Comparison of ENCODE assay signal across 8 cellular contexts in the genomic region with DNA sequence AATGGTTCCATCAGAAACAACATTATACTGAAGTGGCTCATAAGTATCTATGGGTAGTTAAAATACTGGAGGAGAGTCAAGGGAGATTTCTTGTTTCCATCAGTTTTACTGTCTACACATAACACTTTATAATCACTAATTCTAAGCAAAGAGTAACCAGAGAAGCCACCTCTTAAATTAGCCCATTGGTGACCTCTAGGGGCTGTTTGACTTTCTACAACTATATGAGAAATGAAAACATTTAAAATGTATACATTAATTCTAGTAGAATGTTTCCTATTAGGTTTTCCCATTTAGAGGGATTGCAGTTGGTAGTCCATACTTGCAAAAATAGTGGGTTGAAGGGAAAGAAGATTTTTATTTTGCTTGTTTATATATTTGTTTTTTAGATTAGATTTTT.
A peak's percentile ranks its signal among the peaks of the same experiment; 100 is the strongest.
DNase-seq lines count a peak whose midpoint lies in the region; ATAC-seq and TF ChIP-seq lines count a peak whose summit lies in the region.

No MANE protein-coding gene starts in this region.

- DNase-seq in DMS53 treated with DMSO at 0.1 percent for 48 hours (lab: John Stamatoyannopoulos, UW; ENCODE audit: unreplicated experiment) (peak; percentile 73), NCI-H446 (lab: John Stamatoyannopoulos, UW) (peak; percentile 55 to 65), epithelial cell of esophagus (ENCODE audit: low read depth) (peak; percentile 47), body of pancreas (no peak), NCI-H187 (lab: John Stamatoyannopoulos, UW) (no peak)
- no peak for DNase-seq in activated CD4-positive, alpha-beta T cell treated with anti-CD3 and anti-CD28 coated beads for 36 hours

- no peak overlapping the region for H3K27ac Mint-ChIP-seq in activated CD4-positive, alpha-beta T cell treated with anti-CD3 and anti-CD28 coated beads for 36 hours

- TF ChIP-seq POLR2A in body of pancreas (IDR thresholded peaks at IDR 0.05) = no peak

- peak; percentile 54 for TF ChIP-seq CTCF in epithelial cell of esophagus (IDR thresholded peaks at IDR 0.05; ENCODE audit: insufficient read depth, low read depth, low read length, missing control alignments)
- TF ChIP-seq CTCF in body of pancreas (IDR thresholded peaks at IDR 0.05) = peak in 3 of 7 experiments; percentile 14 to 29 (median 24)

- H3K9me3 Mint-ChIP-seq in activated CD4-positive, alpha-beta T cell treated with anti-CD3 and anti-CD28 coated beads for 36 hours (ENCODE audit: low read depth) = no peaks in the 10 kb centered on the region

- H3K9me3 ChIP-seq in body of pancreas = no peaks in the 10 kb centered on the region

- H3K36me3 ChIP-seq in body of pancreas (replicated peaks in 1 of 2; ENCODE audit: insufficient read depth in 1 of 2, low read depth in 2 of 2) = no peaks in the 10 kb centered on the region

- intact Hi-C loops in body of pancreas (cut with DNase I) = no loop called here
- intact Hi-C loops in activated CD4-positive, alpha-beta T cell treated with anti-CD3 and anti-CD28 coated beads for 36 hours (cut with DNase I, micrococcal nuclease) = loop anchor here (1.0 to 2.0 kb wide), 3 partner anchors 441 to 585 kb away; no protein-coding TSS in a partner anchor

- H3K27me3 Mint-ChIP-seq in activated CD4-positive, alpha-beta T cell treated with anti-CD3 and anti-CD28 coated beads for 36 hours = no peaks in the 10 kb centered on the region

- H3K4me1 ChIP-seq in body of pancreas = no peaks in the 10 kb centered on the region

- CTCF ChIA-PET in activated CD4-positive, alpha-beta T cell treated with anti-CD3 and anti-CD28 coated beads for 36 hours (lab: Charles Lee) = interaction anchor here (0.6 to 1.2 kb wide), 2 partner anchors 586 kb away, joined by 4 read pairs; no protein-coding TSS in a partner anchor

- no peak overlapping the region for H3K27ac ChIP-seq in body of pancreas

- no peak overlapping the region for H3K4me3 ChIP-seq in epithelial cell of esophagus (ENCODE audit: low read length)
- no peak overlapping the region for H3K4me3 ChIP-seq in body of pancreas

- H3K4me3 Mint-ChIP-seq in activated CD4-positive, alpha-beta T cell treated with anti-CD3 and anti-CD28 coated beads for 36 hours = no peak overlapping the region

- ATAC-seq in GM21723 (IDR thresholded peaks at IDR 0.05; ENCODE audit: unreplicated experiment) = peak; percentile 55
- ATAC-seq in body of pancreas = no peak
- no peak for ATAC-seq in activated CD4-positive, alpha-beta T cell treated with anti-CD3 and anti-CD28 coated beads for 36 hours
- no peak for ATAC-seq in HG02840 (IDR thresholded peaks at IDR 0.05; ENCODE audit: low FRiP score, unreplicated experiment)

- H3K36me3 Mint-ChIP-seq in activated CD4-positive, alpha-beta T cell treated with anti-CD3 and anti-CD28 coated beads for 36 hours (ENCODE audit: low read depth) = no peaks in the 10 kb centered on the region

- H3K27me3 ChIP-seq in body of pancreas = no peaks in the 10 kb centered on the region

- no peaks in the 10 kb centered on the region for H3K4me1 Mint-ChIP-seq in activated CD4-positive, alpha-beta T cell treated with anti-CD3 and anti-CD28 coated beads for 36 hours

- POLR2A ChIA-PET in activated CD4-positive, alpha-beta T cell treated with anti-CD3 and anti-CD28 coated beads for 36 hours (lab: Charles Lee) = no interaction called here

Comparison
In these comparisons a context has a peak if more than half of its experiments do, and no peak if none do; other contexts are left out.
1. DNase-seq: peak in DMS53 treated with DMSO at 0.1 percent for 48 hours (single experiment), NCI-H446 (2 of 2) and epithelial cell of esophagus (single experiment); none in body of pancreas (0 of 4), NCI-H187 (0 of 2) and activated CD4-positive, alpha-beta T cell treated with anti-CD3 and anti-CD28 coated beads for 36 hours (single experiment).